ENCODE assay signal across 26 cellular contexts in genomic region chr1:115012006-115012405, GRCh38. TPM values are rescaled to one million over a fixed set of nuclear protein-coding genes. Genes with fewer than 3 reads are reported as not detected.
DNase-seq lines count a peak whose midpoint lies in the region; ATAC-seq and TF ChIP-seq lines count a peak whose summit lies in the region.
"Had no signal": no experiment of that assay in that cellular context is flagged by ENCODE, and none has a peak within 500 bp of the region (broad histone marks: within the 10 kb centered on the region; RNA-seq: fewer than 3 reads in every experiment).

No MANE protein-coding gene starts in this region.

- no peaks in the 10 kb centered on the region for H3K36me3 ChIP-seq in OCI-LY7 (ENCODE audit: insufficient read depth, low read length)

- DNase-seq in ELF-1 (ENCODE audit: low read depth, low spot score): peak; percentile 2
- DNase-seq in HL-60 (ENCODE audit: low read depth in 1 of 2, low spot score in 1 of 2): peak; percentile 25 to 71
- DNase-seq in OCI-LY7 (ENCODE audit: low spot score): peak; percentile 1
- peak; percentile 43 for DNase-seq in posterior vena cava (ENCODE audit: low spot score)
- DNase-seq in stimulated activated CD4-positive, alpha-beta T cell treated with anti-CD3 and anti-CD28 coated beads, Interleukin-1b, Interleukin-23, amount 100 ng/mL, for 48 hours: no peak
- DNase-seq in amygdala (lab: John Stamatoyannopoulos, UW): no peak
- DNase-seq: C1 segment of cervical spinal cord; CD4-positive, alpha-beta memory T cell; COR-L47; DMS53; HCEC 1CT; NCI-H1105 treated with DMSO at 0.1 percent for 48 hours; NCI-H146; NCI-H2029; NCI-H446; NCI-H526; NCI-H82; NK-92 treated with Interleukin-12 subunit alpha and Interleukin-12 subunit beta, amount 100 ng/mL, for 24 hours; PC-3 had no signal

- H3K4me3 ChIP-seq in HL-60 (replicated peaks; ENCODE audit: insufficient read depth, low read length): no peak overlapping the region
- no peak overlapping the region for H3K4me3 ChIP-seq in OCI-LY7 (ENCODE audit: low read depth, low read length, poor library complexity, severe bottlenecking)
- H3K4me3 ChIP-seq: A549 had no signal

- no peaks in the 10 kb centered on the region for H3K4me1 ChIP-seq in OCI-LY7 (ENCODE audit: insufficient read depth, low read length, poor library complexity, severe bottlenecking)
- H3K4me1 ChIP-seq: A549 had no signal

- intact Hi-C loops in OCI-LY7 (cut with micrococcal nuclease; ENCODE audit: unreplicated experiment) (no loop called here), posterior vena cava (cut with DNase I) (no loop called here)

- H3K9me3 ChIP-seq in OCI-LY7 (ENCODE audit: low read length): no peaks in the 10 kb centered on the region
- H3K9me3 ChIP-seq: A549 had no signal

- POLR2A ChIA-PET in OCI-LY7 (lab: Charles Lee): no interaction called here

- no peak overlapping the region for H3K4me2 ChIP-seq in OCI-LY7 (ENCODE audit: low read length)
- H3K4me2 ChIP-seq: A549 had no signal

- no peaks in the 10 kb centered on the region for H3K27me3 ChIP-seq in HL-60 (ENCODE audit: insufficient read depth, poor library complexity, severe bottlenecking)

- peak overlapping the region; percentile 12 for H3K27ac ChIP-seq in HL-60 (replicated peaks)
- H3K27ac ChIP-seq in OCI-LY7 (ENCODE audit: low read depth, low read length, poor library complexity, severe bottlenecking): no peak overlapping the region
- H3K27ac ChIP-seq: A549 had no signal

- no peak overlapping the region for H2AFZ ChIP-seq in OCI-LY7 (ENCODE audit: low read length)

- no TSS peak for BruUV-seq in OCI-LY7 (replicated peaks; lab: Mats Ljungman, UMichigan)

- no peaks in the 10 kb centered on the region for H3K9me2 ChIP-seq in OCI-LY7 (ENCODE audit: insufficient read depth, low read length)

- CTCF ChIA-PET in OCI-LY7 (lab: Charles Lee; ENCODE audit: unreplicated experiment): no interaction called here

- no peaks in the 10 kb centered on the region for H3K79me2 ChIP-seq in OCI-LY7 (ENCODE audit: insufficient read depth, low read depth, low read length)

- no peak for ATAC-seq in GM21515 (IDR thresholded peaks at IDR 0.05; ENCODE audit: unreplicated experiment)
- ATAC-seq: A549, PC-3, Right ventricle myocardium inferior had no signal

- H4K20me1 ChIP-seq in OCI-LY7 (ENCODE audit: insufficient read depth, low read length): no peaks in the 10 kb centered on the region

- no peak for TF ChIP-seq CTCF in HL-60 (IDR thresholded peaks at IDR 0.05; ENCODE audit: insufficient read depth, low read length)
- TF ChIP-seq CTCF in OCI-LY7 (conservative IDR thresholded peaks at IDR 0.05; ENCODE audit: low read length): no peak

RNA-seq across cellular contexts. Expression of gene TSHB, which starts 17.6 kb away (rescaled TPM):
- total RNA-seq in OCI-LY7 (2014; rRNA removed; shearing (Covaris generic)): not detected in 2 replicates
- total RNA-seq in OCI-LY7 (2022): not detected in 2 replicates
- not detected for total RNA-seq in posterior vena cava
- total RNA-seq: CD4-positive, alpha-beta memory T cell; Daoy; H1; PC-3; Right ventricle myocardium inferior; SK-MEL-5; T-helper 1 cell treated with Interleukin-12 subunit alpha and Interleukin-12 subunit beta and Interleukin-4 antibody, amounts not matched to agents 30 ng/mL and 1 ng/mL, for 36 hours had no signal

Comparison
In these comparisons a context has a peak if more than half of its experiments do, and no peak if none do; other contexts are left out.
1. DNase-seq: peak in ELF-1 (single experiment), HL-60 (2 of 2), OCI-LY7 (single experiment) and posterior vena cava (single experiment); none in stimulated activated CD4-positive, alpha-beta T cell treated with anti-CD3 and anti-CD28 coated beads, Interleukin-1b, Interleukin-23, amount 100 ng/mL, for 48 hours (single experiment) and amygdala (0 of 56).